10 cellular contexts compared by ENCODE assay signal in the genomic region with DNA sequence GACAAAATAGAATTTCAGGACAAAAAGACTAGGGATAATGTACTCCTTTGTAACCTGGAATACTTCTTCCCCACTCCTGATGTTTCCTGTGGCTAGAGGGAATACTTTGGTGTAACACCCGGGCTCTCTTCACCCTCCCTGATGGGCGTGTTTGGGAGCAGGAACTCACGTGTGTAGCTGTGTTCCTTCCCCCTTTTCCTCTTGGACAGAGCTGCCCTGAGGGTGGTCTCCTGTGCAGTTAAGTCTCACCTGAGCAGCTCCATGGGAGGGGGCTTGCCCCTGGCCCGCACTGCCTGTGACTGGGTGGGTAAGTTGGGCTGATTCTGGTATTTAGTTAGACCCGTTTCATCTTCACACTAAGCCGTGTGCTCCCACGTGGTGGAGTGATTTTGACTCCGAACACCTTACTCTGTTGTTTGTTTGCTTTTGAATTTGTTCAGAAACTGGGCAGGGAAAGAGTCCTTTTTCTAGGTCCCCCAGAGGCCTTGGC.
DNase-seq lines count a peak whose midpoint lies in the region; ATAC-seq and TF ChIP-seq lines count a peak whose summit lies in the region.
"Had no signal": no experiment of that assay in that cellular context is flagged by ENCODE, and none has a peak within 500 bp of the region (broad histone marks: within the 10 kb centered on the region; RNA-seq: fewer than 3 reads in every experiment).

No MANE protein-coding gene starts in this region.

- H3K4me3 ChIP-seq in mucosa of stomach (ENCODE audit: low read length) (no peak overlapping the region), vagina (peak overlapping the region in 1 of 2 donors; percentile 23)

- TF ChIP-seq CTCF in Calu3 (IDR thresholded peaks at IDR 0.05; ENCODE audit: unreplicated experiment): no peak
- TF ChIP-seq CTCF in CD4-positive, alpha-beta T cell (IDR thresholded peaks at IDR 0.05): no peak
- TF ChIP-seq CTCF in vagina (IDR thresholded peaks at IDR 0.05): no peak

- H3K9me3 ChIP-seq in mucosa of stomach (ENCODE audit: control insufficient read depth, low read length): no peaks in the 10 kb centered on the region
- H3K9me3 ChIP-seq in CD4-positive, alpha-beta T cell (ENCODE audit: control insufficient read depth, low read length): no peaks in the 10 kb centered on the region
- no peaks in the 10 kb centered on the region for H3K9me3 ChIP-seq in vagina

- H3K27ac ChIP-seq in CD4-positive, alpha-beta T cell (ENCODE audit: low read depth, low read length): no peak overlapping the region
- no peak overlapping the region for H3K27ac ChIP-seq in vagina

- H3K36me3 ChIP-seq in mucosa of stomach (ENCODE audit: control insufficient read depth, insufficient read depth, low read length) (no peaks in the 10 kb centered on the region), vagina (no peaks in the 10 kb centered on the region)

- H3K4me1 Mint-ChIP-seq in Calu3 (ENCODE audit: low read depth, unreplicated experiment): peaks cover 17% of the 10 kb centered on the region
- no peaks in the 10 kb centered on the region for H3K4me1 Mint-ChIP-seq in CD4-positive, alpha-beta T cell (ENCODE audit: low read depth)

- intact Hi-C loops in Calu3 (cut with micrococcal nuclease; ENCODE audit: unreplicated experiment): no loop called here
- intact Hi-C loops in CD4-positive, alpha-beta T cell (cut with DNase I, micrococcal nuclease): no loop called here
- intact Hi-C loops in vagina (cut with DNase I): no loop called here

- CTCF ChIA-PET in Calu3 (lab: Charles Lee): interaction anchor here (0.6 to 1.7 kb wide), 2 partner anchors 15 to 45 kb away, joined by 4 to 6 read pairs; no protein-coding TSS in a partner anchor
- CTCF ChIA-PET in CD4-positive, alpha-beta T cell (lab: Charles Lee): no interaction called here

- POLR2A ChIA-PET in CD4-positive, alpha-beta T cell (lab: Charles Lee): interaction anchor here (0.7 kb wide), 1 partner anchor 930 kb away, joined by 3 read pairs; no protein-coding TSS in a partner anchor

- peak overlapping the region; percentile 65 for H3K9ac ChIP-seq in mucosa of stomach (ENCODE audit: low read length)

- H3K27me3 Mint-ChIP-seq in Calu3 (ENCODE audit: unreplicated experiment): no peaks in the 10 kb centered on the region
- no peaks in the 10 kb centered on the region for H3K27me3 Mint-ChIP-seq in CD4-positive, alpha-beta T cell
- H3K27me3 Mint-ChIP-seq: CD4-positive, CD25-positive, alpha-beta regulatory T cell had no signal

- ATAC-seq in CD4-positive, alpha-beta T cell (ENCODE audit: poor library complexity): no peak
- no peak for ATAC-seq in GM21528 (IDR thresholded peaks at IDR 0.05; ENCODE audit: low FRiP score, unreplicated experiment)
- no peak for ATAC-seq in HG02678 (IDR thresholded peaks at IDR 0.05; ENCODE audit: unreplicated experiment)

- peaks cover 22% of the 10 kb centered on the region for H3K36me3 Mint-ChIP-seq in Calu3 (ENCODE audit: insufficient read depth, unreplicated experiment)
- H3K36me3 Mint-ChIP-seq in CD4-positive, alpha-beta T cell (ENCODE audit: low read depth): peaks cover 25% of the 10 kb centered on the region

- TF ChIP-seq POLR2A in vagina (IDR thresholded peaks at IDR 0.05): no peak

- H3K4me3 Mint-ChIP-seq in Calu3 (ENCODE audit: low read depth, unreplicated experiment): peak overlapping the region; percentile 92
- H3K4me3 Mint-ChIP-seq in CD4-positive, alpha-beta T cell: no peak overlapping the region
- H3K4me3 Mint-ChIP-seq: CD4-positive, CD25-positive, alpha-beta regulatory T cell had no signal

- peak; percentile 70 for DNase-seq in Calu3
- DNase-seq in NCI-H2081 treated with DMSO at 0.1 percent for 48 hours (lab: John Stamatoyannopoulos, UW): peak; percentile 21
- DNase-seq in dermis microvascular lymphatic vessel endothelial cell (ENCODE audit: low read depth in 2 of 2): peak; percentile 14 to 34
- DNase-seq in CD4-positive, alpha-beta T cell: no peak
- no peak for DNase-seq in vagina (ENCODE audit: extremely low spot score in 2 of 2)
- DNase-seq: CD4-positive, CD25-positive, alpha-beta regulatory T cell; NCI-H1694 had no signal

- no TSS peak for BruUV-seq in Calu3 (replicated peaks; lab: Mats Ljungman, UMichigan)

- no peaks in the 10 kb centered on the region for H3K9me3 Mint-ChIP-seq in Calu3 (ENCODE audit: low read depth, unreplicated experiment)
- H3K9me3 Mint-ChIP-seq in CD4-positive, alpha-beta T cell: no peaks in the 10 kb centered on the region
- H3K9me3 Mint-ChIP-seq: CD4-positive, CD25-positive, alpha-beta regulatory T cell had no signal

- no peaks in the 10 kb centered on the region for H3K27me3 ChIP-seq in mucosa of stomach (ENCODE audit: control insufficient read depth, insufficient read depth, low read length)
- H3K27me3 ChIP-seq in CD4-positive, alpha-beta T cell (ENCODE audit: control insufficient read depth, insufficient read depth, low read length): no peaks in the 10 kb centered on the region
- H3K27me3 ChIP-seq in vagina: no peaks in the 10 kb centered on the region

- H3K4me1 ChIP-seq in mucosa of stomach (ENCODE audit: control insufficient read depth, insufficient read depth, low read length): no peaks in the 10 kb centered on the region
- H3K4me1 ChIP-seq in vagina: no peaks in the 10 kb centered on the region

- peak overlapping the region; percentile 94 for H3K27ac Mint-ChIP-seq in Calu3 (ENCODE audit: unreplicated experiment)
- no peak overlapping the region for H3K27ac Mint-ChIP-seq in CD4-positive, alpha-beta T cell

Comparison
In these comparisons a context has a peak if more than half of its experiments do, and no peak if none do; other contexts are left out.
1. DNase-seq: peak in Calu3 (single experiment), NCI-H2081 treated with DMSO at 0.1 percent for 48 hours (single experiment) and dermis microvascular lymphatic vessel endothelial cell (2 of 2); none in CD4-positive, alpha-beta T cell (0 of 10) and vagina (0 of 2).